24 cellular contexts compared by ENCODE assay signal in the genomic region with DNA sequence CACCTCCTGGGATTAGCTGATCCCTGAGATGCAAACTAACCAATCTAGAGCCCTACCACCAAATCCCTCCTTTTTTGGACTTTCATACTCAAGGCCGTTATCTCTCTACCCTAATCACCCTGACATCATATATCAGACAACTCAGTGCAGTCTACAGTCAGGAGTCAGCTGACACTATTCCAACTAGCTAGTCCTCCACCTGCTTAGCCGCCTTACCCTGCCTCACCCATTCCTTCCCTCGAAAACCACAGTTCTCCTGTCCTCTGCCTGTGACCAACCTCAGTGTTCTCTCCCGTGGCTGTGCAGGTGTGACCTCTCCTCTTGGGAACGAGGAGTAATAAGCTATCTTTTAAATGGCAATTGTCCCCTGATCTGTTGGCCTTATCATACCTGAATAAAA. TPM values are rescaled to one million over a fixed set of nuclear protein-coding genes. Genes with fewer than 3 reads are reported as not detected.
"Had no signal": no experiment of that assay in that cellular context is flagged by ENCODE, and none has a peak within 500 bp of the region (broad histone marks: within the 10 kb centered on the region; RNA-seq: fewer than 3 reads in every experiment).

No MANE protein-coding gene starts in this region.

- H3K36me3 ChIP-seq: adrenal gland, breast epithelium had no signal

- H3K9me3 ChIP-seq: adrenal gland, breast epithelium had no signal

- DNase-seq: activated CD4-positive, alpha-beta T cell treated with anti-CD3 and anti-CD28 coated beads for 48 hours; activated CD4-positive, alpha-beta T cell treated with anti-CD3 and anti-CD28 coated beads, Interleukin-2, amount 50 U/mL, for 4 hours; activated CD8-positive, alpha-beta memory T cell treated with anti-CD3 and anti-CD28 coated beads, Interleukin-2, amount 50 U/mL, for 48 hours; activated CD8-positive, alpha-beta T cell treated with anti-CD3 and anti-CD28 coated beads, Interleukin-2, amount 10 ng/mL, durations not matched to agents 7 days and 5 days; activated naive CD4-positive, alpha-beta T cell treated with anti-CD3 and anti-CD28 coated beads, Interleukin-2, amount 50 U/mL, for 16 hours; activated naive CD8-positive, alpha-beta T cell treated with anti-CD3 and anti-CD28 coated beads, Interleukin-2, amount 10 ng/mL, durations not matched to agents 7 days and 5 days; activated T-cell treated with anti-CD3 and anti-CD28 coated beads, Interleukin-2, amount 50 U/mL, for 1 hour; adrenal gland; aorta; KBM-7; NCI-H1048; NCI-H146; NCI-H187 treated with DMSO at 0.1 percent for 48 hours; NCI-H2081 treated with DMSO at 0.1 percent for 48 hours; NCI-H446; NCI-H524; NCI-H748 treated with DMSO at 0.1 percent for 48 hours; PC-9; SHP77 treated with DMSO at 0.1 percent for 48 hours had no signal

- H3K4me3 Mint-ChIP-seq: activated CD8-positive, alpha-beta T cell treated with anti-CD3 and anti-CD28 coated beads, Interleukin-2, amount 10 ng/mL, durations not matched to agents 7 days and 5 days; activated naive CD8-positive, alpha-beta T cell treated with anti-CD3 and anti-CD28 coated beads, Interleukin-2, amount 10 ng/mL, durations not matched to agents 7 days and 5 days; T-helper 1 cell treated with Interleukin-12 subunit alpha and Interleukin-12 subunit beta and Interleukin-4 antibody, amounts not matched to agents 30 μg/mL and 1 μg/mL, for 36 hours had no signal

- ATAC-seq: activated CD4-positive, CD25-positive, alpha-beta regulatory T cell treated with anti-CD3 and anti-CD28 coated beads, Interleukin-2, amount 50 U/mL, for 24 hours; activated CD8-positive, alpha-beta T cell treated with anti-CD3 and anti-CD28 coated beads, Interleukin-2, amount 10 ng/mL, durations not matched to agents 7 days and 5 days had no signal

- H3K9me3 Mint-ChIP-seq: activated naive CD8-positive, alpha-beta T cell treated with anti-CD3 and anti-CD28 coated beads, Interleukin-2, amount 10 ng/mL, durations not matched to agents 7 days and 5 days; T-helper 1 cell treated with Interleukin-12 subunit alpha and Interleukin-12 subunit beta and Interleukin-4 antibody, amounts not matched to agents 30 μg/mL and 1 μg/mL, for 36 hours had no signal

- H3K36me3 Mint-ChIP-seq: activated naive CD8-positive, alpha-beta T cell treated with anti-CD3 and anti-CD28 coated beads, Interleukin-2, amount 10 ng/mL, durations not matched to agents 7 days and 5 days had no signal

- H3K27me3 ChIP-seq: adrenal gland, breast epithelium had no signal

- H3K27ac Mint-ChIP-seq: activated CD8-positive, alpha-beta T cell treated with anti-CD3 and anti-CD28 coated beads, Interleukin-2, amount 10 ng/mL, durations not matched to agents 7 days and 5 days; activated naive CD8-positive, alpha-beta T cell treated with anti-CD3 and anti-CD28 coated beads, Interleukin-2, amount 10 ng/mL, durations not matched to agents 7 days and 5 days; T-helper 1 cell treated with Interleukin-12 subunit alpha and Interleukin-12 subunit beta and Interleukin-4 antibody, amounts not matched to agents 30 μg/mL and 1 μg/mL, for 36 hours had no signal

- H2AFZ ChIP-seq: PC-9 had no signal

- H3K27ac ChIP-seq: adrenal gland, breast epithelium, PC-9 had no signal

- H3K4me3 ChIP-seq: adrenal gland, breast epithelium, PC-9 had no signal

- H3K4me1 ChIP-seq: breast epithelium had no signal

- H3K4me2 ChIP-seq: PC-9 had no signal

RNA-seq across cellular contexts. Expression of a gene that starts 1.8 kb away (rescaled TPM):
- total RNA-seq: M059J, PC-9, SK-MEL-5 had no signal
